1 cellular context compared by ENCODE assay signal in genomic region chr20:45408646-45409213, GRCh38.
TF ChIP-seq lines count a peak whose summit lies in the region.

No MANE protein-coding gene starts in this region.

TF ChIP-seq in H1, 55 proteins besides CTCF, POLR2A, EP300 and RAD21:
- TF ChIP-seq RNF2 (IDR thresholded peaks at IDR 0.05; ENCODE audit: borderline replicate concordance, low read depth, low read length, missing control alignments, poor library complexity, severe bottlenecking) (no peak), JUN (IDR thresholded peaks at IDR 0.05; ENCODE audit: low read depth, low read length) (no peak), SP2 (IDR thresholded peaks at IDR 0.05; ENCODE audit: low read length) (no peak), RXRA (IDR thresholded peaks at IDR 0.05; ENCODE audit: insufficient read depth, low read depth, low read length) (no peak), ASH2L (IDR thresholded peaks at IDR 0.05; ENCODE audit: low read length) (no peak), SIX5 (IDR thresholded peaks at IDR 0.05; ENCODE audit: low read depth, low read length) (no peak), YY1 (IDR thresholded peaks at IDR 0.05; ENCODE audit: low read depth, low read length) (no peak), SP1 (IDR thresholded peaks at IDR 0.05; ENCODE audit: low read depth, low read length) (no peak), TEAD4 (IDR thresholded peaks at IDR 0.05; ENCODE audit: low read depth, low read length) (no peak), USF2 (IDR thresholded peaks at IDR 0.05; ENCODE audit: low read length) (no peak), PHF8 (conservative IDR thresholded peaks at IDR 0.05; ENCODE audit: low read depth, low read length) (no peak), RFX5 (IDR thresholded peaks at IDR 0.05; ENCODE audit: borderline replicate concordance, low read depth, low read length) (no peak), HDAC6 (IDR thresholded peaks at IDR 0.05; ENCODE audit: low read depth, low read length) (no peak), MAFK (IDR thresholded peaks at IDR 0.05; ENCODE audit: low read depth, low read length) (no peak), SP4 (IDR thresholded peaks at IDR 0.05; ENCODE audit: low read length) (no peak), CBX5 (IDR thresholded peaks at IDR 0.05; ENCODE audit: low read depth, low read length) (no peak), BCL11A (IDR thresholded peaks at IDR 0.05; ENCODE audit: low read depth in 2 of 2, low read length in 2 of 2) (no peak), POLR2AphosphoS5 (IDR thresholded peaks at IDR 0.05; ENCODE audit: low read depth, low read length) (no peak), NRF1 (IDR thresholded peaks at IDR 0.05; ENCODE audit: low read depth, low read length) (no peak), SUZ12 (IDR thresholded peaks at IDR 0.05; ENCODE audit: low read length) (no peak)
